In the genomic region with DNA sequence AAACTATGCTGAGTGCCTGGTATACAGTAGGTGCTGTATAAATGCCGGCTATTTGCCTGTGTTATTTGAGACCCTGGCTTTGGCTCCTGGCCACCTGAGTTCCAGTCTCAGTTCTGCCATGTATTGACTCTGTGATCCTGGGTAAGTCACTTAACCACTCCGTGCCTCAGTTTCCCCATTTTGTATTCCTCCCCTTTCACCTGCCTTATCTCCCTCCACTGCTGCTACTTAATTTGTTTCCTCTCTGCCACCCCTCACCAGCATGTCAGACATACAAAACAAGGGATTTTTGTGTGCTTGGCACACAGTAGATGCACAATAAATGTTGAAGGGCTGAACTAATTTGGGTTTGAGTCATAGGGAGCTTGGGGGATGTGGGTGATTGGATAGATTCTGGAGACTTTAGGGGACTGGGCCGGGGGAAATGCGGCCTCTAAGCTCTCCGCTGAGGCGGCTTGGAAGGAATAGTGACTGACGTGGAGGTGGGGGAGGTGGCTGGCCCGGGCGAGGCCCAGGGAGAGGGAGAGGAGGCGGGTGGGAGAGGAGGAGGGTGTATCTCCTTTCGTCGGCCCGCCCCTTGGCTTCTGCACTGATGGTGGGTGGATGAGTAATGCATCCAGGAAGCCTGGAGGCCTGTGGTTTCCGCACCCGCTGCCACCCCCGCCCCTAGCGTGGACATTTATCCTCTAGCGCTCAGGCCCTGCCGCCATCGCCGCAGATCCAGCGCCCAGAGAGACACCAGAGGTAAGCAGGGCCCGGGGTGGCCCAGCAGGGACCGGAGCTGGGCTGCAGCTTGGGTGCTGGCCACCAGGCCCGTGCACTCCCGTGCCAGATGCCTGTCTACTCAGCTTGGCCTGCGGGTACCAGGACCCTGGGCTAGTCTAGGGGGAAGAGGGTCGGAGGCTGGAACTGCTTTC, we compare ENCODE assay signal across 1 cellular context.
TF ChIP-seq lines count a peak whose summit lies in the region.

Gene TIMP1, plus strand, starts transcription at position 706 of the 917 bp plus-strand sequence. CDS start 980 bp downstream, outside the sequence.

TF ChIP-seq in GM23338, 12 proteins besides CTCF, POLR2A, EP300 and RAD21 (continued from another document):
- TF ChIP-seq CREB1 (CRISPR knock-in tag; IDR thresholded peaks at IDR 0.05; ENCODE audit: low read depth) (0 out of 2 replicates have a peak, but pooled peaks have one; percentile 11), REST (IDR thresholded peaks at IDR 0.05; ENCODE audit: unreplicated experiment) (no peak), NANOG (IDR thresholded peaks at IDR 0.05; ENCODE audit: borderline replicate concordance) (no peak), JUNB (IDR thresholded peaks at IDR 0.05; ENCODE audit: unreplicated experiment) (no peak), ZNF114 (CRISPR knock-in tag; IDR thresholded peaks at IDR 0.05) (no peak)
